Comparison of ENCODE assay signal across 1 cellular context in genomic region chr11:92225563-92226308, GRCh38.
TF ChIP-seq lines count a peak whose summit lies in the region.

No MANE protein-coding gene starts in this region.

TF ChIP-seq in WTC11, 78 proteins besides CTCF, POLR2A, EP300 and RAD21 (continued from another document):
- no peak for TF ChIP-seq ZSCAN18 (CRISPR knock-in tag; IDR thresholded peaks at IDR 0.05)
TF ChIP-seq in WTC11: peak in this region for 4.
